ENCODE assay signal across 11 cellular contexts in the genomic region with DNA sequence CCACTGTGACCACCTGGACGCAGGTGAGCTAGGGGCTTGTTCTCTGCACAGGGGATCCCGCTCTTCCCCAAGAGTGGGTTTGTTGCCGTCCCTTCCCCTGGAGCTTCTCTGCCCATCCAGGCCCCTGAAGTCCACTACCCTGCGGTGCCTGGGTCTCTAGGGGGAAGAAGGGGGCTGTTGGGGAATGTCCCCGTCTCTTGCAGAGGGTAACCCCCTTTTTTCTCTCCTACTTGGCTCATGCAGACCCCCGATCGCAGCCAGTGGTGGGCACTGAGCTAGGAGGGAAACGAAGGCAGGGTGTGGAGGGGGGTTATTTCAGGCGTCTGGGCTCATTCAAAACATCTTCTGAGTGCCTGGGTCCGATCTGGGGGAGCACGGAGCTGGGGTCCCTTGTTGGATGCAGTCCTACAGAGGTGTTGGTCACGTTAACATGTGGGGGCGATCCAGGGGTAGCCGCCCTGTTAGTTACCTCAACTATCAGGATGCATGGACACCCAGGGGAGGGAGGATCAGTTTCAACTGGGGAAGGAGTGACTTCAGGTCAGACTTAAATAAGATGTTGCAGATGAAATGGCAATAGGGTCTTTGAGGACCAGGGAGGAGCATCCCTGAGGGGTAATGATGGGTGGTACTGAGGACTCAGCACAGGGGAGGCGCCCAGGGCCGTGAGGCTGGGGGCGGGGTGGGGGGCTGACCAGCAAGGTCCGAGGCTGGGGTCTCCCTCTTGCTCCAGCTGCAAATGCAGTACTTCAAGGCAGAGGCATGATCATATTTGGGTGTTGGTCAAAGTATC. TPM values are rescaled to one million over a fixed set of nuclear protein-coding genes. Genes with fewer than 3 reads are reported as not detected.
A peak's percentile ranks its signal among the peaks of the same experiment; 100 is the strongest.
DNase-seq lines count a peak whose midpoint lies in the region; ATAC-seq and TF ChIP-seq lines count a peak whose summit lies in the region.
"Not testable (repeated sequence)": the region's sequence is repeated elsewhere in the genome, so short reads cannot be mapped to it uniquely, and the experiment has no call there.
"Had no signal": no experiment of that assay in that cellular context is flagged by ENCODE, and none has a peak within 500 bp of the region (broad histone marks: within the 10 kb centered on the region; RNA-seq: fewer than 3 reads in every experiment).

No MANE protein-coding gene starts in this region.

- not testable (repeated sequence) for H3K27me3 ChIP-seq in BJ (ENCODE audit: control insufficient read depth, insufficient read depth, low read length); SJSA1 (replicated peaks); iPS-15b (ENCODE audit: control insufficient read depth, insufficient read depth, low read length); neural cell (ENCODE audit: insufficient read depth, low read depth, low read length)

- not testable (repeated sequence) for H3K36me3 Mint-ChIP-seq in activated naive CD4-positive, alpha-beta T cell treated with anti-CD3 and anti-CD28 coated beads, Interleukin-2, amount 10 ng/mL, durations not matched to agents 7 days and 5 days

- peaks cover 39% of the 10 kb centered on the region for H3K4me1 Mint-ChIP-seq in activated naive CD4-positive, alpha-beta T cell treated with anti-CD3 and anti-CD28 coated beads, Interleukin-2, amount 10 ng/mL, durations not matched to agents 7 days and 5 days
- H3K4me1 Mint-ChIP-seq in stimulated activated naive CD8-positive, alpha-beta T cell treated with anti-CD3 and anti-CD28 coated beads, Interleukin-15, amount 100 ng/mL, for 72 hours, result peaks cover 43% of the 10 kb centered on the region

- H3K4me1 ChIP-seq in SJSA1 (replicated peaks); iPS-15b (ENCODE audit: control insufficient read depth, insufficient read depth, low read length): not testable (repeated sequence)

- H3K9ac ChIP-seq in iPS-15b (ENCODE audit: low read depth, low read length) (peak overlapping the region; percentile 47), neural cell (ENCODE audit: low read length) (peak overlapping the region; percentile 61)

- not testable (repeated sequence) for H3K9me3 Mint-ChIP-seq in activated naive CD4-positive, alpha-beta T cell treated with anti-CD3 and anti-CD28 coated beads, Interleukin-2, amount 10 ng/mL, durations not matched to agents 7 days and 5 days; stimulated activated naive CD8-positive, alpha-beta T cell treated with anti-CD3 and anti-CD28 coated beads, Interleukin-15, amount 100 ng/mL, for 72 hours

- H3K9me2 ChIP-seq in neural cell (ENCODE audit: insufficient read depth, low read length), result not testable (repeated sequence)

- POLR2A ChIA-PET in BJ (lab: Charles Lee), result not testable (repeated sequence)

- not testable (repeated sequence) for ATAC-seq in stimulated activated naive CD8-positive, alpha-beta T cell treated with anti-CD3 and anti-CD28 coated beads, Interleukin-15, amount 100 ng/mL, for 72 hours

- peak overlapping the region; percentile 98 for H3K27ac Mint-ChIP-seq in activated naive CD4-positive, alpha-beta T cell treated with anti-CD3 and anti-CD28 coated beads, Interleukin-2, amount 10 ng/mL, durations not matched to agents 7 days and 5 days
- H3K27ac Mint-ChIP-seq in stimulated activated naive CD8-positive, alpha-beta T cell treated with anti-CD3 and anti-CD28 coated beads, Interleukin-15, amount 100 ng/mL, for 72 hours, result peak overlapping the region; percentile 6 to 79

- not testable (repeated sequence) for TF ChIP-seq EP300 in neural cell (conservative IDR thresholded peaks at IDR 0.05; ENCODE audit: poor library complexity, severe bottlenecking)

- H3K27me3 Mint-ChIP-seq in activated naive CD4-positive, alpha-beta T cell treated with anti-CD3 and anti-CD28 coated beads, Interleukin-2, amount 10 ng/mL, durations not matched to agents 7 days and 5 days; stimulated activated naive CD8-positive, alpha-beta T cell treated with anti-CD3 and anti-CD28 coated beads, Interleukin-15, amount 100 ng/mL, for 72 hours: not testable (repeated sequence)

- not testable (repeated sequence) for TF ChIP-seq RAD21 in neural cell (conservative IDR thresholded peaks at IDR 0.05)

- peak overlapping the region; percentile 81 for H2AFZ ChIP-seq in neural cell (ENCODE audit: low read depth, low read length)

- CTCF ChIA-PET in BJ (lab: Yijun Ruan, JAX), result not testable (repeated sequence)
- CTCF ChIA-PET in activated naive CD4-positive, alpha-beta T cell treated with anti-CD3 and anti-CD28 coated beads, Interleukin-2, amount 10 ng/mL, durations not matched to agents 7 days and 5 days (lab: Charles Lee), result interaction anchor here (1.0 to 1.2 kb wide), 3 partner anchors 33 to 124 kb away, joined by 3 to 7 read pairs (median 3); partner anchors contain the start of gene RNF216

- not testable (repeated sequence) for TF ChIP-seq CTCF in BJ (IDR thresholded peaks at IDR 0.05; ENCODE audit: insufficient read depth, low read depth, low read length); HFF-Myc (IDR thresholded peaks at IDR 0.05; ENCODE audit: low read depth, low read length, missing control alignments); neural cell (IDR thresholded peaks at IDR 0.05; ENCODE audit: poor library complexity, severe bottlenecking)

- H4K20me1 ChIP-seq in neural cell (ENCODE audit: insufficient read depth), result not testable (repeated sequence)

- H3K36me3 ChIP-seq in BJ (ENCODE audit: control insufficient read depth, insufficient read depth, low read length); SJSA1; iPS-15b (ENCODE audit: control insufficient read depth, insufficient read depth, low read length); neural cell (ENCODE audit: insufficient read depth, low read length): not testable (repeated sequence)

- peak overlapping the region; percentile 55 for H3K4me2 ChIP-seq in neural cell (ENCODE audit: low read length)

- not testable (repeated sequence) for H3F3A ChIP-seq in neural cell (ENCODE audit: insufficient read depth, low read length, poor library complexity, severe bottlenecking)

- not testable (repeated sequence) for DNase-seq in BJ (ENCODE audit: low read depth); HFF-Myc (ENCODE audit: extremely low read depth, low read depth); SJSA1 (ENCODE audit: low read depth in 1 of 2, low spot score in 2 of 2); activated naive CD4-positive, alpha-beta T cell treated with anti-CD3 and anti-CD28 coated beads, Interleukin-2, amount 10 ng/mL, durations not matched to agents 7 days and 5 days; stimulated activated naive CD8-positive, alpha-beta T cell treated with anti-CD3 and anti-CD28 coated beads, Interleukin-15, amount 100 ng/mL, for 72 hours
- DNase-seq in effector CD4-positive, alpha-beta T cell, result peak; percentile 3

- H3K9me3 ChIP-seq in SJSA1 (replicated peaks); iPS-15b (ENCODE audit: control insufficient read depth, insufficient read depth, low read length); neural cell (ENCODE audit: low read length): not testable (repeated sequence)

- H3K4me3 ChIP-seq in BJ (ENCODE audit: low read depth, low read length), result peak overlapping the region; percentile 72
- peak overlapping the region; percentile 64 for H3K4me3 ChIP-seq in HFF-Myc (replicated peaks; ENCODE audit: low read depth, low read length)
- H3K4me3 ChIP-seq in SJSA1, result peak overlapping the region; percentile 52
- peak overlapping the region; percentile 78 for H3K4me3 ChIP-seq in iPS-15b (ENCODE audit: low read depth, low read length)
- H3K4me3 ChIP-seq in neural cell (ENCODE audit: low read length), result peak overlapping the region; percentile 81

- not testable (repeated sequence) for H3K79me2 ChIP-seq in neural cell (replicated peaks; ENCODE audit: insufficient read depth, low read length)

- H3K4me3 Mint-ChIP-seq in activated naive CD4-positive, alpha-beta T cell treated with anti-CD3 and anti-CD28 coated beads, Interleukin-2, amount 10 ng/mL, durations not matched to agents 7 days and 5 days, result peak overlapping the region; percentile 80
- peak overlapping the region; percentile 67 to 81 for H3K4me3 Mint-ChIP-seq in stimulated activated naive CD8-positive, alpha-beta T cell treated with anti-CD3 and anti-CD28 coated beads, Interleukin-15, amount 100 ng/mL, for 72 hours

- H3K27ac ChIP-seq in SJSA1; neural cell (ENCODE audit: low read length): not testable (repeated sequence)

RNA-seq across cellular contexts. Expression of gene RNF216, which starts 42.2 kb away (rescaled TPM):
- polyA plus RNA-seq in BJ (2011; rRNA removed) (27.2 and 33.0 TPM in 2 replicates), neural cell (17.4 and 19.1 TPM in 2 replicates)
- polyA minus RNA-seq in BJ (2011; rRNA and poly(A)+ RNA removed), result 32.0 and 41.2 TPM in 2 replicates
- 24.5 and 33.0 TPM in 2 replicates for total RNA-seq in SJSA1 (2014; rRNA removed; shearing (Covaris generic))
- polyA minus RNA-seq in neural cell, result 52.3 and 53.6 TPM in 2 replicates

RNA-seq across cellular contexts. Expression of gene OCM, which starts 56.9 kb away (rescaled TPM):
- polyA plus RNA-seq in BJ (2011; rRNA removed) (not detected in 2 replicates), neural cell (not detected in 2 replicates)
- polyA minus RNA-seq in BJ (2011; rRNA and poly(A)+ RNA removed), result not detected in 2 replicates
- not detected in 2 replicates for total RNA-seq in SJSA1 (2014; rRNA removed; shearing (Covaris generic))
- polyA minus RNA-seq in neural cell, result not detected in 2 replicates
- total RNA-seq: glomerular endothelial cell, omental fat pad had no signal
- polyA plus RNA-seq: adipose tissue had no signal
